In the genomic region with DNA sequence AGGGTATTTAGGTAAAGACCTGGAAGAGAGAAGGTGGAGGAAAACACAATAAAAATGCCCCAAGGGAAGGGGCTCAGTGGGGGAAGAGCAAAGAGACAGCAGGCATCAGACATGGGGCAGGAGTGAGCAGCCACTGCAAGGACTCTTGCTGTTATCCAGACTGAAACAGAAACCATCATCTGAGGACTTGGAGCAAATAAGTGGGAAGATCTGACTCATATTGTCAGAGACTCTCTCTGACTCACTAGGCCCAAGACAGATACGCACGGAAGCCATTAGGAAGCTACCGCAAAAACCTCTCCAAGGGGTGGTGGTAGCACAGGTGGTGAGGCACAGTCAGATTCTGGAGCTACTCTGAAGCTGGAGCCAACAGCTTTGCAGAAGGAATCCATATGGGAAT, we compare ENCODE assay signal across 10 cellular contexts.
DNase-seq lines count a peak whose midpoint lies in the region; ATAC-seq and TF ChIP-seq lines count a peak whose summit lies in the region.
"Had no signal": no experiment of that assay in that cellular context is flagged by ENCODE, and none has a peak within 500 bp of the region (broad histone marks: within the 10 kb centered on the region; RNA-seq: fewer than 3 reads in every experiment).

No MANE protein-coding gene starts in this region.

- H3K4me3 ChIP-seq in RWPE2 (ENCODE audit: severe bottlenecking) (no peak overlapping the region), fibroblast of lung (replicated peaks in 1 of 4; ENCODE audit: control extremely low read depth in 1 of 4, insufficient read depth in 1 of 4, low read depth in 3 of 4, low read length in 4 of 4) (no peak overlapping the region)
- H3K4me3 ChIP-seq: pancreas had no signal

- no peaks in the 10 kb centered on the region for H3K79me2 ChIP-seq in fibroblast of lung (ENCODE audit: control insufficient read depth, insufficient read depth, low read length)

- H3K27me3 ChIP-seq in RWPE2 (ENCODE audit: insufficient read depth, poor library complexity, severe bottlenecking) (no peaks in the 10 kb centered on the region), fibroblast of lung (ENCODE audit: control insufficient read depth, insufficient read depth, low read length) (no peaks in the 10 kb centered on the region)
- H3K27me3 ChIP-seq: pancreas had no signal

- DNase-seq in activated CD4-positive, alpha-beta T cell treated with anti-CD3 and anti-CD28 coated beads for 24 hours (ENCODE audit: low read depth in 2 of 2): peak; percentile 13 to 29
- DNase-seq in activated CD4-positive, alpha-beta T cell treated with anti-CD3 and anti-CD28 coated beads, Interleukin-2, amount 50 U/mL, for 1 hour: no peak
- DNase-seq in RWPE2 (ENCODE audit: low spot score): no peak
- DNase-seq in fibroblast of lung (ENCODE audit: low read depth in 2 of 2): peak; percentile 82 to 99
- DNase-seq in stimulated activated CD8-positive, alpha-beta memory T cell treated with anti-CD3 and anti-CD28 coated beads, Interleukin-7, amount 100 ng/mL, for 48 hours (ENCODE audit: extremely low read depth in 1 of 2, low read depth in 1 of 2): peak; percentile 6 to 46
- no peak for DNase-seq in HEK293T (ENCODE audit: extremely low spot score)
- no peak for DNase-seq in nephron progenitor cell
- DNase-seq: pancreas had no signal

- H3K4me1 ChIP-seq in RWPE2 (ENCODE audit: insufficient read depth, poor library complexity, severe bottlenecking): peaks cover 8% of the 10 kb centered on the region
- H3K4me1 ChIP-seq in fibroblast of lung (ENCODE audit: control insufficient read depth, extremely low read depth, insufficient read depth, low read length): peaks cover 2% of the 10 kb centered on the region

- CTCF ChIA-PET in HEK293T (lab: Yijun Ruan, JAX): interaction anchor here (1.0 kb wide), 1 partner anchor 9 kb away, joined by 3 read pairs; no protein-coding TSS in a partner anchor

- H3K27ac ChIP-seq in RWPE2 (ENCODE audit: poor library complexity, severe bottlenecking) (no peak overlapping the region), fibroblast of lung (ENCODE audit: insufficient read depth, low read length) (no peak overlapping the region)
- H3K27ac ChIP-seq: pancreas had no signal

- no peaks in the 10 kb centered on the region for H3K9me3 ChIP-seq in RWPE2 (ENCODE audit: severe bottlenecking)
- no peaks in the 10 kb centered on the region for H3K9me3 ChIP-seq in fibroblast of lung (ENCODE audit: control insufficient read depth, insufficient read depth, low read depth, low read length)
- H3K9me3 ChIP-seq: pancreas had no signal

- H3K36me3 Mint-ChIP-seq in nephron progenitor cell (ENCODE audit: low read depth): peaks cover 5% of the 10 kb centered on the region

- peak overlapping the region; percentile 68 for H3K4me2 ChIP-seq in fibroblast of lung (ENCODE audit: extremely low read depth, insufficient read depth, low read length)

- ATAC-seq in RWPE2 (ENCODE audit: low read depth): peak; percentile 94
- no peak for ATAC-seq in GM19455 (IDR thresholded peaks at IDR 0.05; ENCODE audit: unreplicated experiment)

- TF ChIP-seq CTCF in RWPE2 (IDR thresholded peaks at IDR 0.05; ENCODE audit: poor library complexity, severe bottlenecking) (no peak), fibroblast of lung (conservative IDR thresholded peaks at IDR 0.05 in 1 of 2, IDR thresholded peaks at IDR 0.05 in 1 of 2; ENCODE audit: low read depth in 1 of 2, low read length in 2 of 2) (no peak), nephron progenitor cell (IDR thresholded peaks at IDR 0.05) (no peak)

- H2AFZ ChIP-seq in fibroblast of lung (ENCODE audit: low read length): no peak overlapping the region

- no peak overlapping the region for H3K27ac Mint-ChIP-seq in nephron progenitor cell
- H3K27ac Mint-ChIP-seq: activated naive CD4-positive, alpha-beta T cell treated with anti-CD3 and anti-CD28 coated beads, Interleukin-2, amount 50 U/mL, for 24 hours had no signal

- H4K20me1 ChIP-seq in fibroblast of lung (ENCODE audit: control insufficient read depth, extremely low read depth, insufficient read depth, low read length): no peaks in the 10 kb centered on the region

- no peaks in the 10 kb centered on the region for H3K4me1 Mint-ChIP-seq in nephron progenitor cell
- H3K4me1 Mint-ChIP-seq: activated naive CD4-positive, alpha-beta T cell treated with anti-CD3 and anti-CD28 coated beads, Interleukin-2, amount 50 U/mL, for 24 hours had no signal

- POLR2A ChIA-PET in HEK293T (lab: Yijun Ruan, JAX): no interaction called here

- H3K27me3 Mint-ChIP-seq in nephron progenitor cell (ENCODE audit: low read depth, poor library complexity): no peaks in the 10 kb centered on the region
- H3K27me3 Mint-ChIP-seq: activated naive CD4-positive, alpha-beta T cell treated with anti-CD3 and anti-CD28 coated beads, Interleukin-2, amount 50 U/mL, for 24 hours had no signal

- H3K36me3 ChIP-seq in RWPE2 (ENCODE audit: low read depth) (peaks cover 13% of the 10 kb centered on the region), fibroblast of lung (ENCODE audit: control insufficient read depth, insufficient read depth, low read length) (no peaks in the 10 kb centered on the region)
- H3K36me3 ChIP-seq: pancreas had no signal

- H3K9me3 Mint-ChIP-seq in nephron progenitor cell: no peaks in the 10 kb centered on the region
- H3K9me3 Mint-ChIP-seq: activated naive CD4-positive, alpha-beta T cell treated with anti-CD3 and anti-CD28 coated beads, Interleukin-2, amount 50 U/mL, for 24 hours had no signal

- H3K9ac ChIP-seq in fibroblast of lung (ENCODE audit: insufficient read depth, low read length): no peak overlapping the region

- H3K4me3 Mint-ChIP-seq in nephron progenitor cell: no peak overlapping the region
- H3K4me3 Mint-ChIP-seq: activated naive CD4-positive, alpha-beta T cell treated with anti-CD3 and anti-CD28 coated beads, Interleukin-2, amount 50 U/mL, for 24 hours had no signal

TF ChIP-seq in HEK293T, 16 proteins besides CTCF, POLR2A, EP300 and RAD21:
- TF ChIP-seq ELF4 (IDR thresholded peaks at IDR 0.05) (no peak), SUZ12 (IDR thresholded peaks at IDR 0.05) (no peak), BHLHE40 (IDR thresholded peaks at IDR 0.05; ENCODE audit: borderline replicate concordance) (no peak), ZNF384 (IDR thresholded peaks at IDR 0.05) (no peak), ARNT (IDR thresholded peaks at IDR 0.05) (no peak), CTBP1 (IDR thresholded peaks at IDR 0.05; ENCODE audit: borderline replicate concordance) (no peak), FOXA1 (IDR thresholded peaks at IDR 0.05) (no peak), FOXM1 (IDR thresholded peaks at IDR 0.05; ENCODE audit: borderline replicate concordance) (no peak), LEF1 (IDR thresholded peaks at IDR 0.05; ENCODE audit: borderline replicate concordance) (no peak), FOXK2 (IDR thresholded peaks at IDR 0.05) (no peak), SP1 (IDR thresholded peaks at IDR 0.05) (no peak), L3MBTL2 (conservative IDR thresholded peaks at IDR 0.05) (no peak), NFRKB (IDR thresholded peaks at IDR 0.05) (no peak), HDGF (IDR thresholded peaks at IDR 0.05; ENCODE audit: borderline replicate concordance) (no peak), TARDBP (IDR thresholded peaks at IDR 0.05) (no peak)
- TF ChIP-seq, protein P1, sequence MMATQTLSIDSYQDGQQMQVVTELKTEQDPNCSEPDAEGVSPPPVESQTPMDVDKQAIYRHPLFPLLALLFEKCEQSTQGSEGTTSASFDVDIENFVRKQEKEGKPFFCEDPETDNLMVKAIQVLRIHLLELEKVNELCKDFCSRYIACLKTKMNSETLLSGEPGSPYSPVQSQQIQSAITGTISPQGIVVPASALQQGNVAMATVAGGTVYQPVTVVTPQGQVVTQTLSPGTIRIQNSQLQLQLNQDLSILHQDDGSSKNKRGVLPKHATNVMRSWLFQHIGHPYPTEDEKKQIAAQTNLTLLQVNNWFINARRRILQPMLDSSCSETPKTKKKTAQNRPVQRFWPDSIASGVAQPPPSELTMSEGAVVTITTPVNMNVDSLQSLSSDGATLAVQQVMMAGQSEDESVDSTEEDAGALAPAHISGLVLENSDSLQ (IDR thresholded peaks at IDR 0.05): no peak

Comparison
In these comparisons a context has a peak if more than half of its experiments do, and no peak if none do; other contexts are left out.
1. DNase-seq: peak in activated CD4-positive, alpha-beta T cell treated with anti-CD3 and anti-CD28 coated beads for 24 hours (2 of 2), fibroblast of lung (2 of 2) and stimulated activated CD8-positive, alpha-beta memory T cell treated with anti-CD3 and anti-CD28 coated beads, Interleukin-7, amount 100 ng/mL, for 48 hours (2 of 2); none in activated CD4-positive, alpha-beta T cell treated with anti-CD3 and anti-CD28 coated beads, Interleukin-2, amount 50 U/mL, for 1 hour (single experiment), RWPE2 (single experiment), HEK293T (single experiment) and nephron progenitor cell (single experiment).